Comparison of ENCODE assay signal across 8 cellular contexts in the genomic region with DNA sequence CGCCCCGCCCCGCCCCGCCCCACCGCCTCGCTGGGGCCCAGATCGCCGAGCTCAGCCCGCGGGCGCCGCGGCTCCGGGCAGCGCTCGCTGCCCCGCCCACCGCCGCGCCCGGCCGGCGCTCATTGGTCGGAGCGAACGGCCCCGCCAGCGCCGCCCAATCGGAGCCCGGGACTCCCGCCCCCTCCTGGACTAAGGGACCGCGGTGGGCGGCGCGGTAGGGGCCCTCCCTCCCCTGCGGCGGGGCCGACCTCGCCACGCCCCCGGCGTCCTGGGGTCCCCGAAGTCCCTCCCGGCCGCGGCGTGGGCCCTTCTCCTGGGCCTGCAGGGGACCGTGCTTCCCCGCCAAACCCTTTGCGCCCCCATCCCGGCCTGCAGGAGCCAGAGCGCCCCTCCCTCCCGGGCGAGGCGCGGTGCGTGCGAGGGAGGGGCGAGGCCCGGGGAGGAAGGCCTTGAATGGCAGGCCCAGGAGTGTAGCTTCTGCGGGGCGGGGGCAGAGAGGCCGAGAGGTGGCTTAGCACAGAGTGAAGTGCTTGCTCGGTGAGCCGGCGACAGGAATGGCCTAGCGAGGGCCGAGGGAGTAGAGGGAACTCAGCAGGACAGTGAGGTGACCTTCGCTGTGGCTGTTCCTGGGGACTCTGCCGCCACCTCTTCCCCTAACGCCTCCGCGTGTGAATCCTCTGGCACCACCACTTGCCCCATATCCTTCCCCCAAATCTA. TPM values are rescaled to one million over a fixed set of nuclear protein-coding genes. Genes with fewer than 3 reads are reported as not detected.
DNase-seq lines count a peak whose midpoint lies in the region; ATAC-seq and TF ChIP-seq lines count a peak whose summit lies in the region.

Gene CAMKK1, minus strand, starts transcription at position 51 of the 717 bp plus-strand sequence. CDS start 7,366 bp downstream, outside the sequence.

- WGBS in gastroesophageal sphincter (ENCODE audit: low coverage in 1 of 2), 2 donors: 10% methylated on average over 2 of the region's 75 CpGs; no CpG with 5 or more reads in 1 of the 2 donors

- H3K27me3 ChIP-seq in SJCRH30 (no peaks in the 10 kb centered on the region), gastroesophageal sphincter (no peaks in the 10 kb centered on the region), neutrophil (peaks cover 5% of the 10 kb centered on the region)

- TF ChIP-seq EP300 in gastroesophageal sphincter (IDR thresholded peaks at IDR 0.05): no peak

- DNase-seq in EL: peak; percentile 88
- DNase-seq in SJCRH30: peak; percentile 84 to 87
- DNase-seq in activated gamma-delta T cell treated with anti-CD3 and anti-CD28 coated beads, Interleukin-2, amount 50 U/mL, for 16 hours (ENCODE audit: low read depth): peak; percentile 83
- DNase-seq in substantia nigra (lab: John Stamatoyannopoulos, UW): peak in 48 of 49 donors; percentile 33 to 91 (median 67)

- TF ChIP-seq CTCF in gastroesophageal sphincter (IDR thresholded peaks at IDR 0.05): peak in 1 of 4 experiments; percentile 14
- TF ChIP-seq CTCF in neutrophil (IDR thresholded peaks at IDR 0.05): peak; percentile 52

- H3K36me3 ChIP-seq in KOPT-K1 (ENCODE audit: insufficient read depth, low read length): no peaks in the 10 kb centered on the region
- H3K36me3 ChIP-seq in SJCRH30: no peaks in the 10 kb centered on the region
- H3K36me3 ChIP-seq in gastroesophageal sphincter: no peaks in the 10 kb centered on the region
- peaks cover 30% of the 10 kb centered on the region for H3K36me3 ChIP-seq in neutrophil

- H3K4me1 ChIP-seq in SJCRH30 (peaks cover 24% of the 10 kb centered on the region), gastroesophageal sphincter (peaks cover 0 to 82% (median 34%) of the 10 kb centered on the region in 3 donors), neutrophil (ENCODE audit: control insufficient read depth in 1 of 2, insufficient read depth in 1 of 2, low read depth in 1 of 2, low read length in 1 of 2) (peaks cover 41 to 71% of the 10 kb centered on the region in 2 experiments)

- ATAC-seq in GM21786 (IDR thresholded peaks at IDR 0.05; ENCODE audit: unreplicated experiment) (peak; percentile 81), gastroesophageal sphincter (peak; percentile 86)

- H3K9me3 ChIP-seq in KOPT-K1 (ENCODE audit: insufficient read depth, low read length, poor library complexity, severe bottlenecking) (no peaks in the 10 kb centered on the region), SJCRH30 (replicated peaks) (no peaks in the 10 kb centered on the region), gastroesophageal sphincter (no peaks in the 10 kb centered on the region), neutrophil (no peaks in the 10 kb centered on the region)

- TF ChIP-seq POLR2A in gastroesophageal sphincter (IDR thresholded peaks at IDR 0.05): no peak

- peak within 1 kb of the TSS; percentile 54 for H3K27ac ChIP-seq in KOPT-K1 (ENCODE audit: low read depth, low read length, poor library complexity, severe bottlenecking)
- peak within 1 kb of the TSS; percentile 50 for H3K27ac ChIP-seq in SJCRH30
- H3K27ac ChIP-seq in gastroesophageal sphincter: peak within 1 kb of the TSS; percentile 25 to 91 (median 86)
- peak within 1 kb of the TSS; percentile 87 for H3K27ac ChIP-seq in neutrophil
- H3K27ac ChIP-seq in substantia nigra (ENCODE audit: low read depth, low read length, poor library complexity, severe bottlenecking): peak within 1 kb of the TSS; percentile 71

- H3K4me3 ChIP-seq in SJCRH30 (peak within 1 kb of the TSS; percentile 73), gastroesophageal sphincter (peak within 1 kb of the TSS; percentile 73 to 78), neutrophil (ENCODE audit: low read depth in 1 of 2, low read length in 1 of 2) (peak within 1 kb of the TSS; percentile 77 to 98)

RNA-seq across cellular contexts. Expression of gene CAMKK1, which starts in this region (rescaled TPM):
- 3.4 TPM in 2 replicates for total RNA-seq in SJCRH30 (2014; rRNA removed; shearing (Covaris generic))
- total RNA-seq in gastroesophageal sphincter: 1 to 10 TPM; 3.4 to 7.1 (median 3.8) TPM

Comparison
In these comparisons a context has a peak if more than half of its experiments do, and no peak if none do; other contexts are left out.
1. Peak in every context shown above with its lines: DNase-seq, ATAC-seq, H3K4me3 ChIP-seq and H3K27ac ChIP-seq.